ENCODE assay signal across 15 cellular contexts in the genomic region with DNA sequence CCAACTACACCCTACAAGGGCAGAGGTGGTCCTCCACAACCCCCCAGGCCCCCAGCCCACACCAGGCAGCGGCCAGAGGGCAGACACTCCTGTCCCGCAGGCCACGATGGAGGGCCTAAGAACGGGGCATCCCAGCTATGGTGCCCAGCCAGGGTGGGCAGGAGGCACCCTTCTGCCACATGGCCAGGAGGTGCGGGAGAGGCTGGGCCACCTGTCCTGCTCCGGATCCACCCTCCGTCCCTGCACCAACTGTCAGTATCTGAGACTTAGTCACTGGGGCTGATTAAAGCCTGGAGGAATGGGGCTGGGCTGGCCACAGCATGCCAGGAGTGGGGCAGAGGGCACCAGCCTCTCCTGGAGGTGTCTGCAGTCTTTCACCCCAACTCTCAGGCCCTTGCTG. TPM values are rescaled to one million over a fixed set of nuclear protein-coding genes. Genes with fewer than 3 reads are reported as not detected.
DNase-seq lines count a peak whose midpoint lies in the region; TF ChIP-seq lines count a peak whose summit lies in the region.
"Had no signal": no experiment of that assay in that cellular context is flagged by ENCODE, and none has a peak within 500 bp of the region (broad histone marks: within the 10 kb centered on the region; RNA-seq: fewer than 3 reads in every experiment).

No MANE protein-coding gene starts in this region.

- intact Hi-C loops in CD14-positive monocyte (cut with micrococcal nuclease): no loop called here

- H3K27ac ChIP-seq in neuronal stem cell (replicated peaks; ENCODE audit: low read length): no peak overlapping the region
- H3K27ac ChIP-seq: adrenal gland had no signal

- no peaks in the 10 kb centered on the region for H3K9me3 Mint-ChIP-seq in CD14-positive monocyte
- H3K9me3 Mint-ChIP-seq in chondrocyte (ENCODE audit: low read depth): no peaks in the 10 kb centered on the region
- no peaks in the 10 kb centered on the region for H3K9me3 Mint-ChIP-seq in activated naive CD8-positive, alpha-beta T cell treated with anti-CD3 and anti-CD28 coated beads for 36 hours
- H3K9me3 Mint-ChIP-seq: activated T-helper 2 cell treated with anti-CD3 and anti-CD28 coated beads, Interferon-gamma antibody, Interleukin-2, Interleukin-4, amounts not matched to agents 10 μg/mL and 5 μg/mL and 100 μg/mL, durations not matched to agents 14 hours and 24 hours and 36 hours had no signal

- H3K27me3 Mint-ChIP-seq in CD14-positive monocyte (ENCODE audit: low read depth in 3 of 3) (no peaks in the 10 kb centered on the region), chondrocyte (ENCODE audit: low read depth) (no peaks in the 10 kb centered on the region)
- H3K27me3 Mint-ChIP-seq in activated naive CD8-positive, alpha-beta T cell treated with anti-CD3 and anti-CD28 coated beads for 36 hours: no peaks in the 10 kb centered on the region

- no peaks in the 10 kb centered on the region for H3K4me1 ChIP-seq in neuronal stem cell (ENCODE audit: control insufficient read depth in 2 of 2, insufficient read depth in 1 of 2, low read depth in 1 of 2, low read length in 2 of 2)
- H3K4me1 ChIP-seq: adrenal gland had no signal

- no peak overlapping the region for H4K91ac ChIP-seq in neuronal stem cell (ENCODE audit: low read depth, low read length, poor library complexity)

- no peaks in the 10 kb centered on the region for H3K27me3 ChIP-seq in neuronal stem cell (ENCODE audit: control insufficient read depth in 3 of 3, insufficient read depth in 3 of 3, low read depth in 1 of 3, low read length in 3 of 3)
- H3K27me3 ChIP-seq: adrenal gland had no signal

- no peak overlapping the region for H3K4ac ChIP-seq in neuronal stem cell (ENCODE audit: low read length)

- peak overlapping the region; percentile 44 for H3K9ac ChIP-seq in neuronal stem cell (ENCODE audit: low read depth, low read length, poor library complexity)

- H3K27ac Mint-ChIP-seq in CD14-positive monocyte (peak overlapping the region in 2 of 7 donors; percentile 42 to 48), chondrocyte (ENCODE audit: unreplicated experiment) (no peak overlapping the region)
- H3K27ac Mint-ChIP-seq in activated naive CD8-positive, alpha-beta T cell treated with anti-CD3 and anti-CD28 coated beads for 36 hours: no peak overlapping the region
- H3K27ac Mint-ChIP-seq: activated T-helper 2 cell treated with anti-CD3 and anti-CD28 coated beads, Interferon-gamma antibody, Interleukin-2, Interleukin-4, amounts not matched to agents 10 μg/mL and 5 μg/mL and 100 μg/mL, durations not matched to agents 14 hours and 24 hours and 36 hours had no signal

- peak overlapping the region in 1 of 2 donors; percentile 60 for H3K4me3 ChIP-seq in neuronal stem cell (ENCODE audit: low read length in 2 of 2)
- H3K4me3 ChIP-seq: adrenal gland had no signal

- no CpG with 5 or more reads among the region's 7 CpGs for WGBS in neuronal stem cell (ENCODE audit: extremely low coverage in 2 of 2, insufficient read length in 2 of 2, insufficient replicate concordance in 1 of 2), 2 donors

- H2BK5ac ChIP-seq in neuronal stem cell (ENCODE audit: low read length): peak overlapping the region; percentile 24

- H3K36me3 ChIP-seq in neuronal stem cell (replicated peaks in 1 of 2; ENCODE audit: control insufficient read depth in 2 of 2, insufficient read depth in 2 of 2, low read length in 2 of 2): peaks cover 10 to 18% of the 10 kb centered on the region in 2 donors

- no peak overlapping the region for H2BK15ac ChIP-seq in neuronal stem cell (ENCODE audit: low read length)

- no peak overlapping the region for H2BK12ac ChIP-seq in neuronal stem cell (ENCODE audit: low read length)

- peak overlapping the region; percentile 28 for H2AK5ac ChIP-seq in neuronal stem cell (ENCODE audit: low read depth, low read length)

- no peak overlapping the region for H3K4me2 ChIP-seq in neuronal stem cell (ENCODE audit: insufficient read depth, low read length, poor library complexity, severe bottlenecking)

- H3K23ac ChIP-seq in neuronal stem cell (ENCODE audit: low read depth, low read length, poor library complexity): no peak overlapping the region

- peak; percentile 41 for DNase-seq in CD14-positive monocyte (ENCODE audit: low spot score)
- peak; percentile 80 for DNase-seq in LHCN-M2 (ENCODE audit: low read depth)
- DNase-seq in chondrocyte (ENCODE audit: low spot score): peak; percentile 92
- DNase-seq in neuronal stem cell (ENCODE audit: low spot score): no peak
- DNase-seq in NCI-H526 treated with DMSO at 0.1 percent for 48 hours (lab: John Stamatoyannopoulos, UW): no peak
- no peak for DNase-seq in NCI-H1930 (lab: John Stamatoyannopoulos, UW)
- DNase-seq in NCI-H526 (lab: John Stamatoyannopoulos, UW): no peak
- DNase-seq in activated naive CD8-positive, alpha-beta T cell treated with anti-CD3 and anti-CD28 coated beads for 36 hours: no peak
- DNase-seq: adrenal gland; hippocampal formation; midbrain; NCI-H345; SHP77 treated with DMSO at 0.1 percent for 48 hours; stimulated activated CD4-positive, alpha-beta T cell treated with anti-CD3 and anti-CD28 coated beads, Interleukin-1b, Interleukin-23, amount 100 ng/mL, for 48 hours had no signal

- H3K18ac ChIP-seq in neuronal stem cell (ENCODE audit: low read length): no peak overlapping the region

- H3K9me3 ChIP-seq in neuronal stem cell (replicated peaks in 1 of 2; ENCODE audit: control insufficient read depth in 2 of 2, insufficient read depth in 1 of 2, low read depth in 1 of 2, low read length in 2 of 2): no peaks in the 10 kb centered on the region
- H3K9me3 ChIP-seq: adrenal gland had no signal

- H3K4me3 Mint-ChIP-seq in CD14-positive monocyte (no peak overlapping the region), chondrocyte (ENCODE audit: unreplicated experiment) (no peak overlapping the region)
- no peak overlapping the region for H3K4me3 Mint-ChIP-seq in activated naive CD8-positive, alpha-beta T cell treated with anti-CD3 and anti-CD28 coated beads for 36 hours

- H3K4me1 Mint-ChIP-seq in CD14-positive monocyte (no peaks in the 10 kb centered on the region), chondrocyte (ENCODE audit: low read depth) (peaks cover 3% of the 10 kb centered on the region)
- H3K4me1 Mint-ChIP-seq in activated naive CD8-positive, alpha-beta T cell treated with anti-CD3 and anti-CD28 coated beads for 36 hours: no peaks in the 10 kb centered on the region

- H3K79me1 ChIP-seq in neuronal stem cell (ENCODE audit: low read depth, low read length): peaks cover 6% of the 10 kb centered on the region

- H3K14ac ChIP-seq in neuronal stem cell (ENCODE audit: low read length): no peak overlapping the region

- H2BK120ac ChIP-seq in neuronal stem cell (ENCODE audit: low read depth, low read length): no peak overlapping the region

- H3K36me3 Mint-ChIP-seq in CD14-positive monocyte (peaks cover 38 to 77% of the 10 kb centered on the region in 2 donors), chondrocyte (ENCODE audit: low read depth) (peaks cover 8% of the 10 kb centered on the region)
- no peaks in the 10 kb centered on the region for H3K36me3 Mint-ChIP-seq in activated naive CD8-positive, alpha-beta T cell treated with anti-CD3 and anti-CD28 coated beads for 36 hours

- peak overlapping the region; percentile 43 for H4K8ac ChIP-seq in neuronal stem cell (ENCODE audit: low read depth, low read length)

- TF ChIP-seq CTCF in CD14-positive monocyte (IDR thresholded peaks at IDR 0.05) (no peak), chondrocyte (IDR thresholded peaks at IDR 0.05) (no peak)

- no peak overlapping the region for H2AFZ ChIP-seq in neuronal stem cell (ENCODE audit: low read length)

RNA-seq across cellular contexts. Expression of gene TNK2, which starts 37.9 kb away (rescaled TPM):
- 1 to 10 TPM in 1 of 2 donors, under 1 TPM in 1; 0.84 to 1.8 TPM for polyA plus RNA-seq in CD14-positive monocyte
- total RNA-seq in LHCN-M2 (2014; rRNA removed) (8.6 and 10.7 TPM in 2 replicates), chondrocyte (35.5 to 39.8 TPM (median 38.6 TPM) in 3 replicates)
- polyA plus RNA-seq in LHCN-M2 (2012): 36.8 TPM
- polyA plus RNA-seq in neuronal stem cell (2013, experiment 1 of 2): 21.3 TPM
- polyA plus RNA-seq in neuronal stem cell (2013, experiment 2 of 2): 20.7 TPM
- total RNA-seq in activated naive CD8-positive, alpha-beta T cell treated with anti-CD3 and anti-CD28 coated beads for 36 hours: 10 to 100 TPM; 34.6 to 35.1 TPM

RNA-seq across cellular contexts. Expression of gene MUC4, which starts 58.7 kb away (rescaled TPM):
- not detected for polyA plus RNA-seq in CD14-positive monocyte
- total RNA-seq in LHCN-M2 (2014; rRNA removed) (not detected in 2 replicates), chondrocyte (not detected in 3 replicates)
- polyA plus RNA-seq in LHCN-M2 (2012): not detected
- polyA plus RNA-seq in neuronal stem cell (2013, experiment 1 of 2): 0.03 TPM
- polyA plus RNA-seq in neuronal stem cell (2013, experiment 2 of 2): not detected
- under 1 TPM; 0.08 to 0.14 TPM for total RNA-seq in activated naive CD8-positive, alpha-beta T cell treated with anti-CD3 and anti-CD28 coated beads for 36 hours

Comparison
In these comparisons a context has a peak if more than half of its experiments do, and no peak if none do; other contexts are left out.
1. DNase-seq: peak in CD14-positive monocyte (single experiment), LHCN-M2 (single experiment) and chondrocyte (single experiment); none in neuronal stem cell (single experiment), NCI-H526 treated with DMSO at 0.1 percent for 48 hours (single experiment), NCI-H1930 (0 of 2), NCI-H526 (0 of 2) and activated naive CD8-positive, alpha-beta T cell treated with anti-CD3 and anti-CD28 coated beads for 36 hours (single experiment).